8 cellular contexts compared by ENCODE assay signal in the genomic region with DNA sequence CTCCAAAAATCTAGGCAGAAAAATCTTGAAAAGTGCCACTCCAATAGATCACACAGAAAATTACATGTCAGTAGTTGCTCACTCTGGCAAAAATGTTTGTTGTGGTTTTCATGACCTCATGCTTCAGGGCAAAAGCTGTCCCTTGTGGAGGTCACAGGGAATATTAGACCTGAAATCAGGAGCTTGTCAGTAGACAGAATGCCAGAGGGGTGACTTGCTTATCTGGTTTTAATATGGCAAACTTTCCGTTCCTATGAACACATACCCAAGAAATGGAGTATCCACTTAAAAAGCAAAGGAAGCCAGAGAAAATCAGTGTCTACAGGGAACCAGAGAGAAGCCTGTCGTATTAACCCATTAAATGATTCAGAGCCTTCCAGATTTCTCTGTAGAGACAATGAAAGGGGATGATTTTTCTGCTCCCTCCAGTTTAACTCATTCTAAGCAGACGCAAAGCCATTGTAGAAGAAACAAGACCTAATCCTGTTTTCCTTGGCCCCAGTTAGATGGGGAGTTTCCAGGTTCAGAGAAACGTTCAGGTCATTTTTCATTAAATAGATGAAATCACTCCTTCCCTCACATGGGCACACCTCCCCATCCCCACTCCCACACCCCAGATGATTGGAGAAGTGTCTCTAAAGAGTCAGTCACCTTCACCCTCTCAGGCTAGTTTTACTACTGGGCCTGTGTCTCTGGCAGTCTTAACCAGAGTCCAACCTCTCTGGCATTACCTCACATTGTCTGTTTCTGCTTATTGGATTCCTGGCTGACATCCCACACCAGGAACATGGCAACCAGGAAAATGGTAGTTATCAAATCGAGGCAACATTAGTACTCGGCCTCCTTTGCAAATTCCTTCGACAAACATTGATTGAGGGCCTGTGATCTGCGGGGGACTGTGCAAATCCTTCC. TPM values are rescaled to one million over a fixed set of nuclear protein-coding genes. Genes with fewer than 3 reads are reported as not detected.
DNase-seq lines count a peak whose midpoint lies in the region; ATAC-seq, FAIRE-seq and TF ChIP-seq lines count a peak whose summit lies in the region.

No MANE protein-coding gene starts in this region.

- 20 to 54% (median 29%) methylated on average over 8 of the region's 8 CpGs for WGBS in small intestine, 3 donors
- WGBS in gastroesophageal sphincter (ENCODE audit: low coverage in 1 of 2), 2 donors, result 61 to 67% methylated on average over 8 of the region's 8 CpGs

- H3K4me1 ChIP-seq in left ventricle myocardium inferior (peaks cover 53% of the 10 kb centered on the region), small intestine (ENCODE audit: control insufficient read depth in 2 of 2, insufficient read depth in 1 of 2, low read depth in 1 of 2, low read length in 1 of 2) (no peaks in the 10 kb centered on the region), left lung (no peaks in the 10 kb centered on the region), gastroesophageal sphincter (peaks cover 0 to 19% (median 9%) of the 10 kb centered on the region in 3 donors)

- FAIRE-seq in H54 (lab: Jason Lieb, UNC), result peak; percentile 93
- no peak for FAIRE-seq in small intestine (lab: Jason Lieb, UNC)

- intact Hi-C loops in left ventricle myocardium inferior (cut with micrococcal nuclease) (no loop called here), left lung (cut with DNase I) (no loop called here)

- DNase-seq in H54 (ENCODE audit: insufficient read length, low spot score), result peak; percentile 98
- DNase-seq in SW 1271 (lab: John Stamatoyannopoulos, UW), result peak; percentile 36 to 77
- no peak for DNase-seq in left ventricle myocardium inferior
- peak; percentile 83 for DNase-seq in small intestine
- DNase-seq in stimulated activated CD4-positive, alpha-beta T cell treated with anti-CD3 and anti-CD28 coated beads, Interleukin-15, amount 100 ng/mL, for 24 hours, result no peak
- DNase-seq in left lung, result no peak

- H3K9me3 ChIP-seq in left ventricle myocardium inferior (replicated peaks) (no peaks in the 10 kb centered on the region), small intestine (ENCODE audit: control insufficient read depth, low read depth) (no peaks in the 10 kb centered on the region), left lung (no peaks in the 10 kb centered on the region), gastroesophageal sphincter (no peaks in the 10 kb centered on the region)

- no peak for TF ChIP-seq POLR2A in H54 (IDR thresholded peaks at IDR 0.05; ENCODE audit: low read depth, low read length)
- no peak for TF ChIP-seq POLR2A in gastroesophageal sphincter (IDR thresholded peaks at IDR 0.05)

- H3K27ac ChIP-seq in left ventricle myocardium inferior (replicated peaks), result peak overlapping the region; percentile 85
- peak overlapping the region in 1 of 2 donors; percentile 6 for H3K27ac ChIP-seq in small intestine (ENCODE audit: low read depth in 1 of 2, low read length in 1 of 2)
- H3K27ac ChIP-seq in left lung, result no peak overlapping the region
- no peak overlapping the region for H3K27ac ChIP-seq in gastroesophageal sphincter

- H3K4me3 ChIP-seq in left ventricle myocardium inferior (no peak overlapping the region), small intestine (ENCODE audit: low read depth in 1 of 2, low read length in 2 of 2) (no peak overlapping the region), left lung (no peak overlapping the region), gastroesophageal sphincter (no peak overlapping the region)

- no peak for ATAC-seq in left lung
- ATAC-seq in gastroesophageal sphincter, result no peak
- no peak for ATAC-seq in GM21737 (IDR thresholded peaks at IDR 0.05; ENCODE audit: unreplicated experiment)

- H3K27me3 ChIP-seq in left ventricle myocardium inferior (ENCODE audit: low read depth), result peaks cover 43% of the 10 kb centered on the region
- H3K27me3 ChIP-seq in small intestine (ENCODE audit: control insufficient read depth in 2 of 2, insufficient read depth in 2 of 2, low read length in 2 of 2), result peaks cover 0 to 14% of the 10 kb centered on the region in 2 donors
- H3K27me3 ChIP-seq in left lung, result peaks cover 10 to 63% of the 10 kb centered on the region in 2 donors
- peaks cover 68% of the 10 kb centered on the region for H3K27me3 ChIP-seq in gastroesophageal sphincter

- TF ChIP-seq CTCF in left ventricle myocardium inferior (IDR thresholded peaks at IDR 0.05; ENCODE audit: borderline replicate concordance) (no peak), left lung (IDR thresholded peaks at IDR 0.05) (no peak), gastroesophageal sphincter (IDR thresholded peaks at IDR 0.05) (no peak)

- no peak for TF ChIP-seq EP300 in gastroesophageal sphincter (IDR thresholded peaks at IDR 0.05)

- H3K36me3 ChIP-seq in left ventricle myocardium inferior (peaks cover 10% of the 10 kb centered on the region), small intestine (ENCODE audit: control insufficient read depth in 2 of 2, insufficient read depth in 2 of 2, low read length in 2 of 2) (no peaks in the 10 kb centered on the region), left lung (no peaks in the 10 kb centered on the region), gastroesophageal sphincter (no peaks in the 10 kb centered on the region)

RNA-seq across cellular contexts. Expression of a gene that starts 6.0 kb away (rescaled TPM):
- total RNA-seq in left ventricle myocardium inferior, result 15.0 TPM
- polyA plus RNA-seq in small intestine, result 10 to 100 TPM in 1 of 3 donors, 1 to 10 TPM in 2; 3.0 to 21.2 (median 5.4) TPM
- 1 to 10 TPM; 6.6 to 9.6 TPM for total RNA-seq in left lung
- 1 to 10 TPM; 1.1 to 5.4 (median 2.5) TPM for total RNA-seq in gastroesophageal sphincter

Comparison
In these comparisons a context has a peak if more than half of its experiments do, and no peak if none do; other contexts are left out.
1. DNase-seq: peak in H54 (single experiment), SW 1271 (2 of 2) and small intestine (single experiment); none in left ventricle myocardium inferior (single experiment), stimulated activated CD4-positive, alpha-beta T cell treated with anti-CD3 and anti-CD28 coated beads, Interleukin-15, amount 100 ng/mL, for 24 hours (single experiment) and left lung (0 of 2).